ENCODE assay signal across 1 cellular context in genomic region chr17:43211480-43212402, GRCh38.
A peak's percentile ranks its signal among the peaks of the same experiment; 100 is the strongest.
TF ChIP-seq lines count a peak whose summit lies in the region.

A gene with protein sequence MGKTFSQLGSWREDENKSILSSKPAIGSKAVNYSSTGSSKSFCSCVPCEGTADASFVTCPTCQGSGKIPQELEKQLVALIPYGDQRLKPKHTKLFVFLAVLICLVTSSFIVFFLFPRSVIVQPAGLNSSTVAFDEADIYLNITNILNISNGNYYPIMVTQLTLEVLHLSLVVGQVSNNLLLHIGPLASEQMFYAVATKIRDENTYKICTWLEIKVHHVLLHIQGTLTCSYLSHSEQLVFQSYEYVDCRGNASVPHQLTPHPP (plus strand): TSS chr17:43211875. CDS start chr17:43213042, 1,167 bp downstream.

TF ChIP-seq in HepG2, 621 proteins besides CTCF, POLR2A, EP300 and RAD21 (continued from another document and continues in another):
- TF ChIP-seq, protein P1, sequence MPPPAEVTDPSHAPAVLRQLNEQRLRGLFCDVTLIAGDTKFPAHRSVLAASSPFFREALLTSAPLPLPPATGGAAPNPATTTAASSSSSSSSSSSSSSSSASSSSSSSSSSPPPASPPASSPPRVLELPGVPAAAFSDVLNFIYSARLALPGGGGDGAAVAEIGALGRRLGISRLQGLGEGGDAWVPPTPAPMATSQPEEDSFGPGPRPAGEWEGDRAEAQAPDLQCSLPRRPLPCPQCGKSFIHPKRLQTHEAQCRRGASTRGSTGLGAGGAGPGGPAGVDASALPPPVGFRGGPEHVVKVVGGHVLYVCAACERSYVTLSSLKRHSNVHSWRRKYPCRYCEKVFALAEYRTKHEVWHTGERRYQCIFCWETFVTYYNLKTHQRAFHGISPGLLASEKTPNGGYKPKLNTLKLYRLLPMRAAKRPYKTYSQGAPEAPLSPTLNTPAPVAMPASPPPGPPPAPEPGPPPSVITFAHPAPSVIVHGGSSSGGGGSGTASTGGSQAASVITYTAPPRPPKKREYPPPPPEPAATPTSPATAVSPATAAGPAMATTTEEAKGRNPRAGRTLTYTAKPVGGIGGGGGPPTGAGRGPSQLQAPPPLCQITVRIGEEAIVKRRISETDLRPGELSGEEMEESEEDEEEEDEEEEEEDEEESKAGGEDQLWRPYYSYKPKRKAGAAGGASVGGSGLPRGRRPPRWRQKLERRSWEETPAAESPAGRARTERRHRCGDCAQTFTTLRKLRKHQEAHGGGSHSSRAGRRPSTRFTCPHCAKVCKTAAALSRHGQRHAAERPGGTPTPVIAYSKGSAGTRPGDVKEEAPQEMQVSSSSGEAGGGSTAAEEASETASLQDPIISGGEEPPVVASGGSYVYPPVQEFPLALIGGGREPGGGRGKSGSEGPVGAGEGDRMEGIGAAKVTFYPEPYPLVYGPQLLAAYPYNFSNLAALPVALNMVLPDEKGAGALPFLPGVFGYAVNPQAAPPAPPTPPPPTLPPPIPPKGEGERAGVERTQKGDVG (CRISPR knock-in tag; IDR thresholded peaks at IDR 0.05; ENCODE audit: borderline replicate concordance) = peak; percentile 55; the same call in 1 of the 2 replicates
- no peak for TF ChIP-seq SATB2 (CRISPR knock-in tag; IDR thresholded peaks at IDR 0.05)
- TF ChIP-seq ELF4 (CRISPR knock-in tag; IDR thresholded peaks at IDR 0.05; ENCODE audit: borderline replicate concordance) = peak; percentile 82; the same call in 1 of the 2 replicates
- TF ChIP-seq SAFB2 (CRISPR knock-in tag; IDR thresholded peaks at IDR 0.05; ENCODE audit: borderline replicate concordance, low read depth) = no peak
- TF ChIP-seq GATAD1 (CRISPR knock-in tag; IDR thresholded peaks at IDR 0.05) = no peak; the same call in none of the 2 replicates
- TF ChIP-seq CEBPB (IDR thresholded peaks at IDR 0.05; ENCODE audit: borderline replicate concordance, low read depth, low read length) = no peak
- no peak for TF ChIP-seq SNRNP70 (IDR thresholded peaks at IDR 0.05; ENCODE audit: low read depth, low read length)
- TF ChIP-seq YEATS2 (CRISPR knock-in tag; IDR thresholded peaks at IDR 0.05; ENCODE audit: borderline replicate concordance) = no peak
- TF ChIP-seq HNF4A (CRISPR knock-in tag; IDR thresholded peaks at IDR 0.05) = peak; percentile 14; the same call in 1 of the 2 replicates
- TF ChIP-seq CC2D1A (CRISPR knock-in tag; IDR thresholded peaks at IDR 0.05) = no peak
- TF ChIP-seq, protein P2, sequence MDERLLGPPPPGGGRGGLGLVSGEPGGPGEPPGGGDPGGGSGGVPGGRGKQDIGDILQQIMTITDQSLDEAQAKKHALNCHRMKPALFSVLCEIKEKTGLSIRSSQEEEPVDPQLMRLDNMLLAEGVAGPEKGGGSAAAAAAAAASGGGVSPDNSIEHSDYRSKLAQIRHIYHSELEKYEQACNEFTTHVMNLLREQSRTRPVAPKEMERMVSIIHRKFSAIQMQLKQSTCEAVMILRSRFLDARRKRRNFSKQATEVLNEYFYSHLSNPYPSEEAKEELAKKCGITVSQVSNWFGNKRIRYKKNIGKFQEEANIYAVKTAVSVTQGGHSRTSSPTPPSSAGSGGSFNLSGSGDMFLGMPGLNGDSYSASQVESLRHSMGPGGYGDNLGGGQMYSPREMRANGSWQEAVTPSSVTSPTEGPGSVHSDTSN (CRISPR knock-in tag; IDR thresholded peaks at IDR 0.05) = no peak
- TF ChIP-seq, protein P3, sequence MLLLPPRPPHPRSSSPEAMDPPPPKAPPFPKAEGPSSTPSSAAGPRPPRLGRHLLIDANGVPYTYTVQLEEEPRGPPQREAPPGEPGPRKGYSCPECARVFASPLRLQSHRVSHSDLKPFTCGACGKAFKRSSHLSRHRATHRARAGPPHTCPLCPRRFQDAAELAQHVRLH (CRISPR knock-in tag; IDR thresholded peaks at IDR 0.05; ENCODE audit: borderline replicate concordance, low read depth) = no peak
- TF ChIP-seq ZBTB1 (CRISPR knock-in tag; IDR thresholded peaks at IDR 0.05; ENCODE audit: borderline replicate concordance) = no peak
- no peak for TF ChIP-seq ZNF326 (CRISPR knock-in tag; IDR thresholded peaks at IDR 0.05; ENCODE audit: borderline replicate concordance)
- no peak for TF ChIP-seq ZBTB39 (CRISPR knock-in tag; IDR thresholded peaks at IDR 0.05)
- TF ChIP-seq HDAC2 (CRISPR knock-in tag; IDR thresholded peaks at IDR 0.05) = no peak
- TF ChIP-seq FOXC1 (CRISPR knock-in tag; IDR thresholded peaks at IDR 0.05; ENCODE audit: borderline replicate concordance) = peak; percentile 38; the same call in 1 of the 2 replicates
- TF ChIP-seq ZNF570 (CRISPR knock-in tag; IDR thresholded peaks at IDR 0.05; ENCODE audit: borderline replicate concordance) = no peak
- 0 out of 2 replicates have a peak, but pooled peaks have one; percentile 7 for TF ChIP-seq PPARG (CRISPR knock-in tag; conservative IDR thresholded peaks at IDR 0.05)
- TF ChIP-seq, protein P4, sequence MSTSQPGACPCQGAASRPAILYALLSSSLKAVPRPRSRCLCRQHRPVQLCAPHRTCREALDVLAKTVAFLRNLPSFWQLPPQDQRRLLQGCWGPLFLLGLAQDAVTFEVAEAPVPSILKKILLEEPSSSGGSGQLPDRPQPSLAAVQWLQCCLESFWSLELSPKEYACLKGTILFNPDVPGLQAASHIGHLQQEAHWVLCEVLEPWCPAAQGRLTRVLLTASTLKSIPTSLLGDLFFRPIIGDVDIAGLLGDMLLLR (CRISPR knock-in tag; IDR thresholded peaks at IDR 0.05) = peak; percentile 51; the same call in 1 of the 2 replicates
- no peak for TF ChIP-seq ZNF296 (CRISPR knock-in tag; conservative IDR thresholded peaks at IDR 0.05)
- TF ChIP-seq ZNF749 (CRISPR knock-in tag; IDR thresholded peaks at IDR 0.05; ENCODE audit: borderline replicate concordance) = no peak
- no peak for TF ChIP-seq ZNF879 (CRISPR knock-in tag; IDR thresholded peaks at IDR 0.05)
- TF ChIP-seq ZFP1 (CRISPR knock-in tag; IDR thresholded peaks at IDR 0.05) = no peak
- TF ChIP-seq IRX3 (CRISPR knock-in tag; IDR thresholded peaks at IDR 0.05; ENCODE audit: borderline replicate concordance, low read depth) = no peak
- TF ChIP-seq, protein P5, sequence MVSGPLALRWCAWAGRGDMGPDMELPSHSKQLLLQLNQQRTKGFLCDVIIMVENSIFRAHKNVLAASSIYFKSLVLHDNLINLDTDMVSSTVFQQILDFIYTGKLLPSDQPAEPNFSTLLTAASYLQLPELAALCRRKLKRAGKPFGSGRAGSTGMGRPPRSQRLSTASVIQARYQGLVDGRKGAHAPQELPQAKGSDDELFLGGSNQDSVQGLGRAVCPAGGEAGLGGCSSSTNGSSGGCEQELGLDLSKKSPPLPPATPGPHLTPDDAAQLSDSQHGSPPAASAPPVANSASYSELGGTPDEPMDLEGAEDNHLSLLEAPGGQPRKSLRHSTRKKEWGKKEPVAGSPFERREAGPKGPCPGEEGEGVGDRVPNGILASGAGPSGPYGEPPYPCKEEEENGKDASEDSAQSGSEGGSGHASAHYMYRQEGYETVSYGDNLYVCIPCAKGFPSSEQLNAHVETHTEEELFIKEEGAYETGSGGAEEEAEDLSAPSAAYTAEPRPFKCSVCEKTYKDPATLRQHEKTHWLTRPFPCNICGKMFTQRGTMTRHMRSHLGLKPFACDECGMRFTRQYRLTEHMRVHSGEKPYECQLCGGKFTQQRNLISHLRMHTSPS (CRISPR knock-in tag; IDR thresholded peaks at IDR 0.05; ENCODE audit: low read depth) = peak; percentile 62
- TF ChIP-seq MAF1 (CRISPR knock-in tag; IDR thresholded peaks at IDR 0.05; ENCODE audit: borderline replicate concordance) = no peak
- 0 out of 2 replicates have a peak, but pooled peaks have one; percentile 42 for TF ChIP-seq SMYD3 (CRISPR knock-in tag; IDR thresholded peaks at IDR 0.05)
- no peak for TF ChIP-seq ZNF773 (CRISPR knock-in tag; IDR thresholded peaks at IDR 0.05; ENCODE audit: borderline replicate concordance)
- no peak for TF ChIP-seq ZNF34 (CRISPR knock-in tag; IDR thresholded peaks at IDR 0.05; ENCODE audit: borderline replicate concordance)
- TF ChIP-seq ZNF281 (CRISPR knock-in tag; IDR thresholded peaks at IDR 0.05; ENCODE audit: borderline replicate concordance) = no peak
- TF ChIP-seq ZSCAN31 (CRISPR knock-in tag; IDR thresholded peaks at IDR 0.05; ENCODE audit: low read depth) = peak; percentile 50; the same call in 1 of the 2 replicates
- no peak for TF ChIP-seq HCFC1 (IDR thresholded peaks at IDR 0.05; ENCODE audit: low read depth, low read length)
- TF ChIP-seq ZNF781 (CRISPR knock-in tag; IDR thresholded peaks at IDR 0.05; ENCODE audit: borderline replicate concordance, not compliant biosample characterization) = peak; percentile 73
- no peak for TF ChIP-seq SP1 (IDR thresholded peaks at IDR 0.05)
- peak; percentile 36; the same call in 1 of the 2 replicates for TF ChIP-seq SP1 (CRISPR knock-in tag; IDR thresholded peaks at IDR 0.05)
- no peak for TF ChIP-seq ADNP (CRISPR knock-in tag; IDR thresholded peaks at IDR 0.05)
- no peak for TF ChIP-seq ZBED4 (CRISPR knock-in tag; IDR thresholded peaks at IDR 0.05; ENCODE audit: borderline replicate concordance)
- TF ChIP-seq NFYC (CRISPR knock-in tag; IDR thresholded peaks at IDR 0.05) = no peak
